ENCODE assay signal across 8 cellular contexts in genomic region chr18:3246636-3247242, GRCh38. TPM values are rescaled to one million over a fixed set of nuclear protein-coding genes. Genes with fewer than 3 reads are reported as not detected.
A peak's percentile ranks its signal among the peaks of the same experiment; 100 is the strongest.
DNase-seq lines count a peak whose midpoint lies in the region; ATAC-seq and TF ChIP-seq lines count a peak whose summit lies in the region.

No MANE protein-coding gene starts in this region.

- H3K27me3 ChIP-seq in Karpas-422 (ENCODE audit: low read length) (no peaks in the 10 kb centered on the region), hepatocyte (no peaks in the 10 kb centered on the region), gastrocnemius medialis (no peaks in the 10 kb centered on the region)

- H3K27ac ChIP-seq in Karpas-422 (ENCODE audit: low read length) (peak overlapping the region; percentile 82), hepatocyte (peak overlapping the region; percentile 97), gastrocnemius medialis (peak overlapping the region; percentile 99)

- H3K4me1 Mint-ChIP-seq in activated naive CD8-positive, alpha-beta T cell treated with anti-CD3 and anti-CD28 coated beads for 36 hours: peaks cover 34% of the 10 kb centered on the region

- ATAC-seq in gastrocnemius medialis (peak; percentile 24 to 31), HG03521 (IDR thresholded peaks at IDR 0.05; ENCODE audit: unreplicated experiment) (no peak), GM21619 (IDR thresholded peaks at IDR 0.05; ENCODE audit: unreplicated experiment) (no peak)

- H3K79me2 ChIP-seq in Karpas-422 (ENCODE audit: low read length) (peaks cover 39% of the 10 kb centered on the region), hepatocyte (peaks cover 44% of the 10 kb centered on the region)

- H3K9me3 ChIP-seq in Karpas-422 (ENCODE audit: low read length): no peaks in the 10 kb centered on the region
- H3K9me3 ChIP-seq in hepatocyte (ENCODE audit: low read depth): no peaks in the 10 kb centered on the region
- H3K9me3 ChIP-seq in gastrocnemius medialis: no peaks in the 10 kb centered on the region

- peak overlapping the region; percentile 95 for H3K9ac ChIP-seq in Karpas-422 (ENCODE audit: low read length)

- in situ Hi-C loops in gastrocnemius medialis (cut with MboI; ENCODE audit: low sequenced_read_pairs in 4 of 4): loop anchor here (5.0 to 25.0 kb wide), 7 partner anchors 82 to 484 kb away; partner anchors contain the start of gene LPIN2 (in 1 of the 4)

- peak; percentile 52 for DNase-seq in GM12865 (ENCODE audit: low read depth)
- no peak for DNase-seq in Karpas-422
- DNase-seq in activated naive CD8-positive, alpha-beta T cell treated with anti-CD3 and anti-CD28 coated beads for 36 hours: no peak
- DNase-seq in hepatocyte (ENCODE audit: low spot score): no peak
- peak; percentile 32 to 61 for DNase-seq in gastrocnemius medialis
- DNase-seq in kidney tubule cell (ENCODE audit: low spot score): no peak

- H3K9me2 ChIP-seq in Karpas-422 (replicated peaks; ENCODE audit: insufficient read depth, low read length) (no peaks in the 10 kb centered on the region), hepatocyte (replicated peaks; ENCODE audit: insufficient read depth) (no peaks in the 10 kb centered on the region)

- H3K27me3 Mint-ChIP-seq in activated naive CD8-positive, alpha-beta T cell treated with anti-CD3 and anti-CD28 coated beads for 36 hours: no peaks in the 10 kb centered on the region

- H3K9me3 Mint-ChIP-seq in activated naive CD8-positive, alpha-beta T cell treated with anti-CD3 and anti-CD28 coated beads for 36 hours: peaks cover 6% of the 10 kb centered on the region

- H2AFZ ChIP-seq in Karpas-422 (ENCODE audit: low read length) (peak overlapping the region; percentile 77), hepatocyte (peak overlapping the region; percentile 49)

- H4K20me1 ChIP-seq in Karpas-422 (ENCODE audit: insufficient read depth, low read depth, low read length): peaks cover 14% of the 10 kb centered on the region; the same call in 1 of the 2 replicates
- peaks cover 16% of the 10 kb centered on the region for H4K20me1 ChIP-seq in hepatocyte (ENCODE audit: insufficient read depth, poor library complexity, severe bottlenecking)

- H3K4me3 ChIP-seq in GM12865 (ENCODE audit: low read depth, low read length) (peak overlapping the region; percentile 99), Karpas-422 (ENCODE audit: low read length) (peak overlapping the region; percentile 89), hepatocyte (peak overlapping the region; percentile 10), gastrocnemius medialis (peak overlapping the region; percentile 84 to 98 (median 94))

- H3K4me2 ChIP-seq in Karpas-422 (ENCODE audit: low read depth, low read length, poor library complexity, severe bottlenecking): peak overlapping the region; percentile 86
- H3K4me2 ChIP-seq in hepatocyte: peak overlapping the region; percentile 74

- H3K27ac Mint-ChIP-seq in activated naive CD8-positive, alpha-beta T cell treated with anti-CD3 and anti-CD28 coated beads for 36 hours: peak overlapping the region; percentile 92

- TF ChIP-seq POLR2A in gastrocnemius medialis (IDR thresholded peaks at IDR 0.05): no peak

- WGBS in hepatocyte (ENCODE audit: low lambda C conversion rate, missing lambda C conversion rate): 51% methylated on average over 23 of the region's 23 CpGs

- H3K4me1 ChIP-seq in Karpas-422 (ENCODE audit: low read length): peaks cover 40% of the 10 kb centered on the region
- H3K4me1 ChIP-seq in hepatocyte (ENCODE audit: insufficient read depth): peaks cover 12% of the 10 kb centered on the region
- peaks cover 30 to 49% of the 10 kb centered on the region in 2 donors for H3K4me1 ChIP-seq in gastrocnemius medialis

- peak overlapping the region; percentile 83 for H3K4me3 Mint-ChIP-seq in activated naive CD8-positive, alpha-beta T cell treated with anti-CD3 and anti-CD28 coated beads for 36 hours

- TF ChIP-seq CTCF in GM12865 (IDR thresholded peaks at IDR 0.05; ENCODE audit: insufficient read depth, low read depth, low read length, missing control alignments) (no peak), hepatocyte (IDR thresholded peaks at IDR 0.05; ENCODE audit: poor library complexity) (no peak), gastrocnemius medialis (IDR thresholded peaks at IDR 0.05 in 4 of 5, conservative IDR thresholded peaks at IDR 0.05 in 1 of 5) (no peak)

- peaks cover 33% of the 10 kb centered on the region for H3K36me3 Mint-ChIP-seq in activated naive CD8-positive, alpha-beta T cell treated with anti-CD3 and anti-CD28 coated beads for 36 hours

- intact Hi-C loops in gastrocnemius medialis (cut with DNase I; ENCODE audit: low total_unique reads): loop anchor here (1.0 to 5.0 kb wide), 6 partner anchors 26 to 314 kb away; partner anchors contain the start of gene LPIN2

- peaks cover 15% of the 10 kb centered on the region; the same call in 1 of the 2 replicates for H3K36me3 ChIP-seq in Karpas-422 (ENCODE audit: insufficient read depth, low read length)
- H3K36me3 ChIP-seq in hepatocyte (replicated peaks; ENCODE audit: insufficient read depth, low read depth): no peaks in the 10 kb centered on the region
- H3K36me3 ChIP-seq in gastrocnemius medialis: peaks cover 0 to 5% of the 10 kb centered on the region in 2 donors

RNA-seq across cellular contexts. Expression of gene MYL12A, which starts 0.9 kb away (rescaled TPM):
- total RNA-seq in Karpas-422 (2014; rRNA removed; shearing (Covaris generic); ENCODE audit: low replicate concordance): 300 and 482 TPM in 2 replicates
- total RNA-seq in activated naive CD8-positive, alpha-beta T cell treated with anti-CD3 and anti-CD28 coated beads for 36 hours: 100 to 1,000 TPM; 316 to 321 TPM
- total RNA-seq in hepatocyte (456 and 458 TPM in 2 replicates), gastrocnemius medialis (1,000 to 10,000 TPM in 2 of 4 donors, 100 to 1,000 TPM in 2; 526 to 2,307 (median 1,474) TPM)
- 692 and 695 TPM in 2 replicates for polyA plus RNA-seq in hepatocyte

RNA-seq across cellular contexts. Expression of gene MYL12B, which starts 15.2 kb away (rescaled TPM):
- total RNA-seq in Karpas-422 (2014; rRNA removed; shearing (Covaris generic); ENCODE audit: low replicate concordance): 124 and 254 TPM in 2 replicates
- total RNA-seq in activated naive CD8-positive, alpha-beta T cell treated with anti-CD3 and anti-CD28 coated beads for 36 hours: 100 to 1,000 TPM; 234 to 235 TPM
- total RNA-seq in hepatocyte (478 and 519 TPM in 2 replicates), gastrocnemius medialis (100 to 1,000 TPM; 100 to 293 (median 185) TPM)
- polyA plus RNA-seq in hepatocyte: 671 and 721 TPM in 2 replicates

RNA-seq across cellular contexts. Expression of gene MYOM1, which starts 27.0 kb away (rescaled TPM):
- total RNA-seq in Karpas-422 (2014; rRNA removed; shearing (Covaris generic); ENCODE audit: low replicate concordance): 0.04 TPM in 1 of 2 replicates, not detected in the other
- total RNA-seq in activated naive CD8-positive, alpha-beta T cell treated with anti-CD3 and anti-CD28 coated beads for 36 hours: under 1 TPM; 0.60 to 0.82 TPM
- total RNA-seq in hepatocyte (1.1 and 1.6 TPM in 2 replicates), gastrocnemius medialis (100 to 1,000 TPM; 245 to 307 (median 273) TPM)
- polyA plus RNA-seq in hepatocyte: 1.4 and 1.8 TPM in 2 replicates

Comparison
In these comparisons a context has a peak if more than half of its experiments do, and no peak if none do; other contexts are left out.
1. DNase-seq: peak in GM12865 (single experiment) and gastrocnemius medialis (2 of 2); none in Karpas-422 (single experiment), activated naive CD8-positive, alpha-beta T cell treated with anti-CD3 and anti-CD28 coated beads for 36 hours (single experiment), hepatocyte (single experiment) and kidney tubule cell (single experiment).
2. H3K4me3 ChIP-seq: peak in every context shown above with its lines; median percentile 99 in GM12865; 94 in gastrocnemius medialis; 89 in Karpas-422; 10 in hepatocyte.
3. ATAC-seq: peak in gastrocnemius medialis (2 of 2); none in HG03521 (single experiment) and GM21619 (single experiment).
4. RNA of gene MYOM1, which starts 27.0 kb away (total RNA-seq): 245 to 307 TPM in gastrocnemius medialis; 1.1 to 1.6 TPM in hepatocyte, 0.60 to 0.82 TPM in activated naive CD8-positive, alpha-beta T cell treated with anti-CD3 and anti-CD28 coated beads for 36 hours and 0.04 TPM in Karpas-422; every median in the first group is over 10 times any median in the second.
5. Peak in every context shown above with its lines, with median percentiles within 50 percentile points of each other: H3K27ac ChIP-seq.